Comparison of ENCODE assay signal across 8 cellular contexts in the genomic region with DNA sequence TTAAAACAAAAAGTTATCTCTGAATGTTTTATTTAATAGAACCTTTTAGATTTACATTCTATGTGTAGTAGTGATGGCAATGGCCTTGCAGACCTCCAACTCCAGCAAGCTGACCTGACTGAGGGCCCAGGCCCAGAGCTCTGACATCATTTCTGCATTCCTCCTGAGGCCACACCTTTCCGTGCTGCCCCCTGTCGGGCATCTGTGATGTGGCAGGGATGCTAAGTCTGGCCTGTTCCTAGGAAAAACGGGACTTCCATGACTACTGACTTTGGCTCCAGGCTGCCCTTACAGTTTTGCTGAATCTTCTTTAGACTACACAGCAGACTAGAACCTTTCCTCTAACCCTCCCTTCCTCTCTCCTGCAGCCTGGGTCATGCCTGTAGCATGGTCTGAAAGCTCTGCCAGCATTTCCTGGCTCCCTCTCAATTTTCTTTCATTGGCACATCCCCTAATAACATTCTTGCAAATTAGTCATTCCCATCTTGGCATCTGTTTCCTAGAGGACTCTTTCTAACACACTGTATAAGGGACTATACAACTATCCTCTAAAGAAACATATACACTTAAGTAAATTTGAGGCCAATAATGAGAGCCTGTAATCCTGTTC.
DNase-seq lines count a peak whose midpoint lies in the region; TF ChIP-seq lines count a peak whose summit lies in the region.

No MANE protein-coding gene starts in this region.

- peak in 2 of 3 experiments; percentile 44 to 52 for DNase-seq in NCI-H1417 (lab: John Stamatoyannopoulos, UW)
- DNase-seq in NCI-H1417 treated with DMSO at 0.1 percent for 48 hours (lab: John Stamatoyannopoulos, UW) = no peak
- peak; percentile 3 for DNase-seq in HuH-7.5 (ENCODE audit: low spot score)
- no peak for DNase-seq in brain microvascular endothelial cell
- no peak for DNase-seq in osteocyte (ENCODE audit: extremely low spot score, unreplicated experiment)
- DNase-seq in esophagus muscularis mucosa (ENCODE audit: extremely low spot score) = no peak
- no peak for DNase-seq in mesenchymal stem cell
- DNase-seq in NCI-H524 (lab: John Stamatoyannopoulos, UW) = no peak

- peak; percentile 61 for TF ChIP-seq CTCF in brain microvascular endothelial cell (IDR thresholded peaks at IDR 0.05; ENCODE audit: low read depth, low read length, missing control alignments)
- peak; percentile 66 for TF ChIP-seq CTCF in osteocyte (IDR thresholded peaks at IDR 0.05)
- peak in 1 of 3 experiments; percentile 26 for TF ChIP-seq CTCF in esophagus muscularis mucosa (IDR thresholded peaks at IDR 0.05)

- in situ Hi-C loops in brain microvascular endothelial cell (cut with HindIII; ENCODE audit: low pct_ligation_motif_present, low sequenced_read_pairs) = no loop called here

- H3K9me3 Mint-ChIP-seq in osteocyte (ENCODE audit: unreplicated experiment) = no peaks in the 10 kb centered on the region

- H3K36me3 ChIP-seq in brain microvascular endothelial cell (replicated peaks) (no peaks in the 10 kb centered on the region), esophagus muscularis mucosa (no peaks in the 10 kb centered on the region), mesenchymal stem cell (ENCODE audit: control insufficient read depth in 1 of 2, insufficient read depth in 2 of 2, low read depth in 1 of 2, low read length in 2 of 2) (no peaks in the 10 kb centered on the region)

- H4K8ac ChIP-seq in mesenchymal stem cell (ENCODE audit: low read length) = no peak overlapping the region

- H3K27ac ChIP-seq in brain microvascular endothelial cell (no peak overlapping the region), esophagus muscularis mucosa (replicated peaks in 1 of 4) (no peak overlapping the region), mesenchymal stem cell (ENCODE audit: low read length, poor library complexity, severe bottlenecking) (no peak overlapping the region)

- no peaks in the 10 kb centered on the region for H3K4me1 ChIP-seq in esophagus muscularis mucosa
- no peaks in the 10 kb centered on the region for H3K4me1 ChIP-seq in mesenchymal stem cell (ENCODE audit: control insufficient read depth, insufficient read depth, low read depth, low read length)

- H3K9me3 ChIP-seq in esophagus muscularis mucosa = no peaks in the 10 kb centered on the region
- H3K9me3 ChIP-seq in mesenchymal stem cell (ENCODE audit: control insufficient read depth, low read length) = no peaks in the 10 kb centered on the region

- H3K27me3 ChIP-seq in brain microvascular endothelial cell (replicated peaks) (no peaks in the 10 kb centered on the region), esophagus muscularis mucosa (no peaks in the 10 kb centered on the region), mesenchymal stem cell (ENCODE audit: control insufficient read depth in 1 of 2, insufficient read depth in 1 of 2, low read length in 2 of 2) (no peaks in the 10 kb centered on the region)

- WGBS in esophagus muscularis mucosa = 57% methylated on average over 3 of the region's 3 CpGs
- WGBS in mesenchymal stem cell = 44% methylated on average over 3 of the region's 3 CpGs

- H4K91ac ChIP-seq in mesenchymal stem cell (ENCODE audit: low read length) = no peak overlapping the region

- no peaks in the 10 kb centered on the region for H3K79me1 ChIP-seq in mesenchymal stem cell (replicated peaks; ENCODE audit: low read length, poor library complexity, severe bottlenecking)

- TF ChIP-seq EP300 in esophagus muscularis mucosa (IDR thresholded peaks at IDR 0.05) = no peak

- no peak overlapping the region for H2BK15ac ChIP-seq in mesenchymal stem cell (ENCODE audit: low read depth, poor library complexity, severe bottlenecking)

- no peak overlapping the region for H3K4me3 Mint-ChIP-seq in osteocyte (ENCODE audit: unreplicated experiment)

- no peak overlapping the region for H3K4ac ChIP-seq in mesenchymal stem cell (ENCODE audit: low read depth in 1 of 2, low read length in 2 of 2)

- no peak overlapping the region for H3K4me2 ChIP-seq in mesenchymal stem cell (ENCODE audit: low read length, poor library complexity, severe bottlenecking)

- no peak overlapping the region for H2BK12ac ChIP-seq in mesenchymal stem cell (ENCODE audit: low read length in 2 of 2)

- H2AFZ ChIP-seq in mesenchymal stem cell (ENCODE audit: low read depth, low read length) = no peak overlapping the region

- H2BK5ac ChIP-seq in mesenchymal stem cell (ENCODE audit: low read depth, low read length, poor library complexity, severe bottlenecking) = no peak overlapping the region

- H2BK120ac ChIP-seq in mesenchymal stem cell (ENCODE audit: low read depth, low read length) = no peak overlapping the region

- H3K27ac Mint-ChIP-seq in osteocyte (ENCODE audit: unreplicated experiment) = peak overlapping the region; percentile 31

- H3K14ac ChIP-seq in mesenchymal stem cell (ENCODE audit: low read length in 2 of 2) = no peak overlapping the region

- H3K36me3 Mint-ChIP-seq in osteocyte (ENCODE audit: unreplicated experiment) = no peaks in the 10 kb centered on the region

- H3K27me3 Mint-ChIP-seq in osteocyte (ENCODE audit: unreplicated experiment) = no peaks in the 10 kb centered on the region

- peaks cover 17% of the 10 kb centered on the region for H3K4me1 Mint-ChIP-seq in osteocyte (ENCODE audit: unreplicated experiment)

- no peak overlapping the region for H2AK5ac ChIP-seq in mesenchymal stem cell (ENCODE audit: low read length, severe bottlenecking)

- no peak overlapping the region for H3K4me3 ChIP-seq in brain microvascular endothelial cell (ENCODE audit: low read depth, low read length)
- no peak overlapping the region for H3K4me3 ChIP-seq in esophagus muscularis mucosa
- no peak overlapping the region for H3K4me3 ChIP-seq in mesenchymal stem cell (ENCODE audit: insufficient read depth in 1 of 2, low read depth in 1 of 2, low read length in 2 of 2)

- no peak for TF ChIP-seq POLR2A in esophagus muscularis mucosa (IDR thresholded peaks at IDR 0.05; ENCODE audit: low read depth)

- H3K18ac ChIP-seq in mesenchymal stem cell (ENCODE audit: low read depth in 1 of 2, low read length in 2 of 2) = no peak overlapping the region

- intact Hi-C loops in esophagus muscularis mucosa (cut with DNase I) = no loop called here

- no peak overlapping the region for H3K9ac ChIP-seq in mesenchymal stem cell (ENCODE audit: low read length)

- no peak overlapping the region for H3K23ac ChIP-seq in mesenchymal stem cell (ENCODE audit: low read length in 2 of 2)

Comparison
In these comparisons a context has a peak if more than half of its experiments do, and no peak if none do; other contexts are left out.
1. DNase-seq: peak in NCI-H1417 (2 of 3) and HuH-7.5 (single experiment); none in NCI-H1417 treated with DMSO at 0.1 percent for 48 hours (single experiment), brain microvascular endothelial cell (single experiment), osteocyte (single experiment), esophagus muscularis mucosa (single experiment), mesenchymal stem cell (single experiment) and NCI-H524 (0 of 2).